ENCODE assay signal across 12 cellular contexts in the genomic region with DNA sequence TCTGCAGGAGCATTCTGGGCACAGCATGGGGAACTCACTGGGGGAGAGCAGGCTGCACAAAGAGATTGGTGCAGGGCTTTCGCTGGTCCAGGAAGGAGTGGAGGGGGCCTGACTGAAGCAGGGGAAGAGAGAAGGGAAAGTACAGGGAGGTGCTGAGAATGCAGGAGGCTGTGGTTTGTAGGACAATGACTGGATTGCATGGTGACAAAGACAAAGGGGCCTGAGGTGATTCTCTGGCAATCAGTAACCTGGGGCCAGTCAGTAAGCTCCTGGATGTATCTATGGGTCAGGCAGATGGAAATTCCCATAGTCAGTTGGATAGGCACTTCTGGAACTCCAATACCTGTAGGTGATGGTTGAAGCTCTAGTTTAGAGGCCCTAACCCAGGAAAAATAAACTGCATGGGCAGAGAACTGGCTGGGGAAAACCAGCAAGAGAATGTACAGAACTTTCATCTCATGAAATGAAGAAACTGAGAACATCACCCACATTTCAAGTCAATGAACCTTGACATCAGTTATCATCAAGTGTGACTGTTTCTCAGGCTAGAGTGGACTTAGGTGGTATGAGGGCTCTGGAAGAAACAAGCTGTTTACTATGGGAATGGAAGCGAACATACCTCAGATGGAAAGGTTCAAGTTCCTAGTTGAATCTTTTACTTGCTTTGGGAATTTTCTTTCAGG.
DNase-seq lines count a peak whose midpoint lies in the region; ATAC-seq, FAIRE-seq and TF ChIP-seq lines count a peak whose summit lies in the region.
"Had no signal": no experiment of that assay in that cellular context is flagged by ENCODE, and none has a peak within 500 bp of the region (broad histone marks: within the 10 kb centered on the region; RNA-seq: fewer than 3 reads in every experiment).

No MANE protein-coding gene starts in this region.

- FAIRE-seq in GM12892 (lab: Jason Lieb, UNC), result peak; percentile 72
- FAIRE-seq: pancreas had no signal

- H3K4me3 ChIP-seq in GM23248 (no peak overlapping the region), stomach (no peak overlapping the region)
- H3K4me3 ChIP-seq: pancreas had no signal

- H3K9ac ChIP-seq in GM23248, result no peak overlapping the region

- intact Hi-C loops in stomach (cut with DNase I; ENCODE audit: low total_unique reads), result no loop called here

- no peak for TF ChIP-seq POLR2A in GM12892 (IDR thresholded peaks at IDR 0.05; ENCODE audit: low read depth, low read length)
- no peak for TF ChIP-seq POLR2A in stomach (IDR thresholded peaks at IDR 0.05)

- TF ChIP-seq EP300 in stomach (IDR thresholded peaks at IDR 0.05), result no peak

- H3K4me1 ChIP-seq in GM23248 (ENCODE audit: insufficient read depth) (peaks cover 11% of the 10 kb centered on the region), stomach (peaks cover 0 to 9% (median 4%) of the 10 kb centered on the region in 4 donors)
- H3K4me1 ChIP-seq: pancreas had no signal

- peak; percentile 43 for ATAC-seq in GM19452 (IDR thresholded peaks at IDR 0.05; ENCODE audit: unreplicated experiment)
- ATAC-seq in HG02798 (IDR thresholded peaks at IDR 0.05; ENCODE audit: poor library complexity, unreplicated experiment), result peak; percentile 35
- ATAC-seq: activated naive CD4-positive, alpha-beta T cell treated with anti-CD3 and anti-CD28 coated beads, Interleukin-2, amount 50 U/mL, for 72 hours; pancreas had no signal

- no peak overlapping the region for H2AFZ ChIP-seq in GM23248

- DNase-seq in GM12892 (ENCODE audit: insufficient read length) (no peak), NCI-H69 (lab: John Stamatoyannopoulos, UW) (peak; percentile 24), GM23248 (no peak), superior temporal gyrus (ENCODE audit: extremely low spot score) (no peak), HEK293T (ENCODE audit: extremely low spot score) (no peak), stomach (no peak)
- DNase-seq: cerebellar nuclear complex, KBM-7, pancreas had no signal

- no peaks in the 10 kb centered on the region for H3K79me2 ChIP-seq in GM23248 (ENCODE audit: insufficient read depth)

- TF ChIP-seq CTCF in stomach (IDR thresholded peaks at IDR 0.05), result no peak

- WGBS in GM23248 (ENCODE audit: low coverage in 1 of 2, low lambda C conversion rate in 2 of 2, missing lambda C conversion rate in 2 of 2), 2 experiments, result 97 to 98% methylated on average over 2 of the region's 2 CpGs
- WGBS in stomach, 5 donors, result 72 to 88% (median 86%) methylated on average over 2 of the region's 2 CpGs

- peaks cover 6% of the 10 kb centered on the region; the same call in 1 of the 2 replicates for H3F3A ChIP-seq in GM23248 (ENCODE audit: insufficient read depth)

- H3K27ac ChIP-seq in GM23248 (no peak overlapping the region), stomach (no peak overlapping the region)
- H3K27ac ChIP-seq: pancreas had no signal

- no peaks in the 10 kb centered on the region for H3K9me3 ChIP-seq in GM23248 (ENCODE audit: low read depth)
- H3K9me3 ChIP-seq in stomach, result no peaks in the 10 kb centered on the region
- H3K9me3 ChIP-seq: pancreas had no signal

- CTCF ChIA-PET in HEK293T (lab: Yijun Ruan, JAX), result interaction anchor here (0.5 kb wide), 1 partner anchor 266 kb away, joined by 3 read pairs; no protein-coding TSS in a partner anchor

- H3K4me2 ChIP-seq in GM23248 (ENCODE audit: unreplicated experiment), result no peak overlapping the region

- POLR2A ChIA-PET in HEK293T (lab: Yijun Ruan, JAX), result no interaction called here

- in situ Hi-C loops in GM23248 (cut with MboI), result no loop called here

- H4K20me1 ChIP-seq in GM23248 (ENCODE audit: insufficient read depth), result no peaks in the 10 kb centered on the region

- H3K27me3 ChIP-seq in GM23248 (replicated peaks; ENCODE audit: insufficient read depth) (no peaks in the 10 kb centered on the region), stomach (no peaks in the 10 kb centered on the region)
- H3K27me3 ChIP-seq: pancreas had no signal

- H3K36me3 ChIP-seq in GM23248 (ENCODE audit: low read depth) (no peaks in the 10 kb centered on the region), stomach (no peaks in the 10 kb centered on the region)
- H3K36me3 ChIP-seq: pancreas had no signal

- no peaks in the 10 kb centered on the region for H3K9me2 ChIP-seq in GM23248 (ENCODE audit: insufficient read depth)

TF ChIP-seq in HEK293T, 16 proteins besides CTCF, POLR2A, EP300 and RAD21:
- TF ChIP-seq, protein P1, sequence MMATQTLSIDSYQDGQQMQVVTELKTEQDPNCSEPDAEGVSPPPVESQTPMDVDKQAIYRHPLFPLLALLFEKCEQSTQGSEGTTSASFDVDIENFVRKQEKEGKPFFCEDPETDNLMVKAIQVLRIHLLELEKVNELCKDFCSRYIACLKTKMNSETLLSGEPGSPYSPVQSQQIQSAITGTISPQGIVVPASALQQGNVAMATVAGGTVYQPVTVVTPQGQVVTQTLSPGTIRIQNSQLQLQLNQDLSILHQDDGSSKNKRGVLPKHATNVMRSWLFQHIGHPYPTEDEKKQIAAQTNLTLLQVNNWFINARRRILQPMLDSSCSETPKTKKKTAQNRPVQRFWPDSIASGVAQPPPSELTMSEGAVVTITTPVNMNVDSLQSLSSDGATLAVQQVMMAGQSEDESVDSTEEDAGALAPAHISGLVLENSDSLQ (IDR thresholded peaks at IDR 0.05), result no peak
- no peak for TF ChIP-seq TARDBP (IDR thresholded peaks at IDR 0.05)
- TF ChIP-seq SP1 (IDR thresholded peaks at IDR 0.05), result no peak
- TF ChIP-seq NFRKB (IDR thresholded peaks at IDR 0.05), result no peak
- TF ChIP-seq FOXA1 (IDR thresholded peaks at IDR 0.05), result no peak
- TF ChIP-seq HDGF (IDR thresholded peaks at IDR 0.05; ENCODE audit: borderline replicate concordance), result no peak
- no peak for TF ChIP-seq ELF4 (IDR thresholded peaks at IDR 0.05)
- no peak for TF ChIP-seq SUZ12 (IDR thresholded peaks at IDR 0.05)
- no peak for TF ChIP-seq ARNT (IDR thresholded peaks at IDR 0.05)
- TF ChIP-seq BHLHE40 (IDR thresholded peaks at IDR 0.05; ENCODE audit: borderline replicate concordance), result no peak
- no peak for TF ChIP-seq FOXK2 (IDR thresholded peaks at IDR 0.05)
- TF ChIP-seq ZNF384 (IDR thresholded peaks at IDR 0.05), result no peak
- TF ChIP-seq L3MBTL2 (conservative IDR thresholded peaks at IDR 0.05), result no peak
- no peak for TF ChIP-seq CTBP1 (IDR thresholded peaks at IDR 0.05; ENCODE audit: borderline replicate concordance)
- no peak for TF ChIP-seq FOXM1 (IDR thresholded peaks at IDR 0.05; ENCODE audit: borderline replicate concordance)
- TF ChIP-seq LEF1 (IDR thresholded peaks at IDR 0.05; ENCODE audit: borderline replicate concordance), result no peak
